10 cellular contexts compared by ENCODE assay signal in genomic region chr3:171950373-171950772, GRCh38.
DNase-seq lines count a peak whose midpoint lies in the region; ATAC-seq and TF ChIP-seq lines count a peak whose summit lies in the region.
"Had no signal": no experiment of that assay in that cellular context is flagged by ENCODE, and none has a peak within 500 bp of the region (broad histone marks: within the 10 kb centered on the region; RNA-seq: fewer than 3 reads in every experiment).

No MANE protein-coding gene starts in this region.

- H3K27me3 ChIP-seq in left lung, result no peaks in the 10 kb centered on the region
- no peaks in the 10 kb centered on the region for H3K27me3 ChIP-seq in prostate gland (replicated peaks; ENCODE audit: insufficient read depth)

- DNase-seq in DMS53 (lab: John Stamatoyannopoulos, UW) (peak; percentile 24), HuH-7 (ENCODE audit: low spot score) (peak; percentile 40), left lung (no peak), hypothalamus (lab: John Stamatoyannopoulos, UW) (no peak), NCI-H146 (lab: John Stamatoyannopoulos, UW) (no peak), prostate gland (ENCODE audit: low spot score) (no peak)
- no peak for DNase-seq in activated T-helper 1 cell treated with anti-CD3 and anti-CD28 coated beads, Interleukin-12 subunit alpha, Interleukin-12 subunit beta, Interleukin-2, Interleukin-4 antibody, amounts not matched to agents 30 ng/mL and 10 ng/mL and 1 ng/mL, durations not matched to agents 14 hours and 24 hours and 36 hours (ENCODE audit: low spot score)
- no peak for DNase-seq in stimulated activated CD4-positive, alpha-beta T cell treated with anti-CD3 and anti-CD28 coated beads, Interleukin-12 subunit alpha, Interleukin-12 subunit beta, amount 100 ng/mL, for 4 hours
- DNase-seq: activated CD4-positive, CD25-positive, alpha-beta regulatory T cell had no signal

- H3K27ac Mint-ChIP-seq in activated T-helper 1 cell treated with anti-CD3 and anti-CD28 coated beads, Interleukin-12 subunit alpha, Interleukin-12 subunit beta, Interleukin-2, Interleukin-4 antibody, amounts not matched to agents 30 ng/mL and 10 ng/mL and 1 ng/mL, durations not matched to agents 14 hours and 24 hours and 36 hours, result peak overlapping the region; percentile 19
- H3K27ac Mint-ChIP-seq: IgD-negative memory B cell had no signal

- H3K36me3 ChIP-seq in left lung, result no peaks in the 10 kb centered on the region
- no peaks in the 10 kb centered on the region for H3K36me3 ChIP-seq in prostate gland

- peak; percentile 15 for ATAC-seq in left lung

- 35% methylated on average over 1 of the region's 1 CpG for WGBS in prostate gland

- H3K27ac ChIP-seq in left lung (no peak overlapping the region), prostate gland (no peak overlapping the region)

- H3K9me3 ChIP-seq in left lung, result no peaks in the 10 kb centered on the region
- no peaks in the 10 kb centered on the region for H3K9me3 ChIP-seq in prostate gland

- no peaks in the 10 kb centered on the region for H3K36me3 Mint-ChIP-seq in activated T-helper 1 cell treated with anti-CD3 and anti-CD28 coated beads, Interleukin-12 subunit alpha, Interleukin-12 subunit beta, Interleukin-2, Interleukin-4 antibody, amounts not matched to agents 30 ng/mL and 10 ng/mL and 1 ng/mL, durations not matched to agents 14 hours and 24 hours and 36 hours (ENCODE audit: low read depth)

- H3K4me1 ChIP-seq in left lung (peaks cover 0 to 9% of the 10 kb centered on the region in 2 donors), prostate gland (replicated peaks) (no peaks in the 10 kb centered on the region)

- H3K4me3 ChIP-seq in left lung (no peak overlapping the region), prostate gland (no peak overlapping the region)

- no peak overlapping the region for H3K4me3 Mint-ChIP-seq in activated T-helper 1 cell treated with anti-CD3 and anti-CD28 coated beads, Interleukin-12 subunit alpha, Interleukin-12 subunit beta, Interleukin-2, Interleukin-4 antibody, amounts not matched to agents 30 ng/mL and 10 ng/mL and 1 ng/mL, durations not matched to agents 14 hours and 24 hours and 36 hours
- H3K4me3 Mint-ChIP-seq: IgD-negative memory B cell had no signal

- intact Hi-C loops in activated T-helper 1 cell treated with anti-CD3 and anti-CD28 coated beads, Interleukin-12 subunit alpha, Interleukin-12 subunit beta, Interleukin-2, Interleukin-4 antibody, amounts not matched to agents 30 ng/mL and 10 ng/mL and 1 ng/mL, durations not matched to agents 14 hours and 24 hours and 36 hours (cut with micrococcal nuclease), result no loop called here
- intact Hi-C loops in left lung (cut with DNase I) (no loop called here), prostate gland (cut with DNase I) (no loop called here)

- no peaks in the 10 kb centered on the region for H3K9me3 Mint-ChIP-seq in activated T-helper 1 cell treated with anti-CD3 and anti-CD28 coated beads, Interleukin-12 subunit alpha, Interleukin-12 subunit beta, Interleukin-2, Interleukin-4 antibody, amounts not matched to agents 30 ng/mL and 10 ng/mL and 1 ng/mL, durations not matched to agents 14 hours and 24 hours and 36 hours

- peaks cover 13% of the 10 kb centered on the region for H3K27me3 Mint-ChIP-seq in activated T-helper 1 cell treated with anti-CD3 and anti-CD28 coated beads, Interleukin-12 subunit alpha, Interleukin-12 subunit beta, Interleukin-2, Interleukin-4 antibody, amounts not matched to agents 30 ng/mL and 10 ng/mL and 1 ng/mL, durations not matched to agents 14 hours and 24 hours and 36 hours (ENCODE audit: insufficient read depth)

- TF ChIP-seq CTCF in left lung (IDR thresholded peaks at IDR 0.05) (no peak), prostate gland (IDR thresholded peaks at IDR 0.05) (no peak)

- no peaks in the 10 kb centered on the region for H3K4me1 Mint-ChIP-seq in activated T-helper 1 cell treated with anti-CD3 and anti-CD28 coated beads, Interleukin-12 subunit alpha, Interleukin-12 subunit beta, Interleukin-2, Interleukin-4 antibody, amounts not matched to agents 30 ng/mL and 10 ng/mL and 1 ng/mL, durations not matched to agents 14 hours and 24 hours and 36 hours (ENCODE audit: low read depth)

- TF ChIP-seq POLR2A in prostate gland (IDR thresholded peaks at IDR 0.05), result no peak

Comparison
In these comparisons a context has a peak if more than half of its experiments do, and no peak if none do; other contexts are left out.
1. DNase-seq: peak in DMS53 (single experiment) and HuH-7 (single experiment); none in activated T-helper 1 cell treated with anti-CD3 and anti-CD28 coated beads, Interleukin-12 subunit alpha, Interleukin-12 subunit beta, Interleukin-2, Interleukin-4 antibody, amounts not matched to agents 30 ng/mL and 10 ng/mL and 1 ng/mL, durations not matched to agents 14 hours and 24 hours and 36 hours (single experiment), left lung (0 of 2), stimulated activated CD4-positive, alpha-beta T cell treated with anti-CD3 and anti-CD28 coated beads, Interleukin-12 subunit alpha, Interleukin-12 subunit beta, amount 100 ng/mL, for 4 hours (single experiment), hypothalamus (0 of 51), NCI-H146 (single experiment) and prostate gland (single experiment).